In the genomic region with DNA sequence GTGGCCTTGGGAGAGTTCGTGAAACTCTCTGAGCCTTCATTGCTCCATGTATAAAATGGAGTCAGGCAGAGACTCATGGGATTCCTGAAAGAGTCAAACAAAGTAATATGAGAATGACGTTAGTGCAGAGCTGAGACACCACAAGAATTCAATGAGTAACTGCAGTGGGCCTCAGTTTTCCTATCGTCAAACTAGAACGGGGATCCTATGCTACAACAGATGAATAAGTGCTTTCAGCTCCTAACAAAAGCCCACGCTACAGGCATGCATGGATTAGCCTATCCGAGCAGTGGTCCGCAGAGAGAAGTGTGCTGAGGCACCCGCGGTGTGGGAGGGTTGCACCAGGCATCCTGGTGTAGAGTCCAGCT, we compare ENCODE assay signal across 1 cellular context.
TF ChIP-seq lines count a peak whose summit lies in the region.

No MANE protein-coding gene starts in this region.

TF ChIP-seq in IMR-90, 13 proteins besides CTCF, POLR2A, EP300 and RAD21:
- no peak for TF ChIP-seq MAFK (IDR thresholded peaks at IDR 0.05; ENCODE audit: low read depth, low read length)
- no peak for TF ChIP-seq RCOR1 (IDR thresholded peaks at IDR 0.05; ENCODE audit: insufficient replicate concordance, low read length)
- peak; percentile 26; the same call in 1 of the 2 replicates for TF ChIP-seq BHLHE40 (IDR thresholded peaks at IDR 0.05; ENCODE audit: low read depth, low read length)
- no peak for TF ChIP-seq CEBPB (IDR thresholded peaks at IDR 0.05; ENCODE audit: low read depth, low read length)
